9 cellular contexts compared by ENCODE assay signal in the genomic region with DNA sequence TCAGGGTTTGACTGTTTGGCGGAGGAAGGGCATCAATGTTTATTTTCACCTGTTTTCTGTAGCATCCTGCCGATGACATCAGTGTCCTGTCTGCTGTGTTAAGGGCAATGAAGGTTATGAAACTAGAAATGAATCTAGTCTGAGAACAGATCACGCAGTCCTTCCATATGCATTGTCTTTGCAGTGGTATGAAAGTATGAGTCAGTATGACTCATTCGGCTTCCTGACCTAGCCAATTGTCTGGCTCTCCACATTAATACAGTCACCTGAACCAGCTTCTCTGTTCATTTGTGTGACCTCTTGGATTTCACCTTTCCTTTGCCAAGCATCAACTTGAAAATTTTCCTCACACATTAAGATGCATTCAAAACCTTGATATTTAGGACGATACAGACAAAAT.
A peak's percentile ranks its signal among the peaks of the same experiment; 100 is the strongest.
DNase-seq lines count a peak whose midpoint lies in the region; ATAC-seq, FAIRE-seq and TF ChIP-seq lines count a peak whose summit lies in the region.
"Had no signal": no experiment of that assay in that cellular context is flagged by ENCODE, and none has a peak within 500 bp of the region (broad histone marks: within the 10 kb centered on the region; RNA-seq: fewer than 3 reads in every experiment).

No MANE protein-coding gene starts in this region.

- H3K27me3 ChIP-seq in bronchial epithelial cell (ENCODE audit: control insufficient read depth, insufficient read depth, low read length) (no peaks in the 10 kb centered on the region), upper lobe of right lung (no peaks in the 10 kb centered on the region), suprapubic skin (no peaks in the 10 kb centered on the region)
- H3K27me3 ChIP-seq in CD8-positive, alpha-beta T cell (ENCODE audit: insufficient read depth, low read length): no peaks in the 10 kb centered on the region

- CTCF ChIA-PET in CD8-positive, alpha-beta T cell (lab: Charles Lee): interaction anchor here (1.0 kb wide), 1 partner anchor 10 kb away, joined by 3 read pairs; no protein-coding TSS in a partner anchor

- no peaks in the 10 kb centered on the region for H3K4me1 ChIP-seq in CD8-positive, alpha-beta T cell (ENCODE audit: insufficient read depth, low read length)
- H3K4me1 ChIP-seq in upper lobe of right lung (no peaks in the 10 kb centered on the region), suprapubic skin (peaks cover 24% of the 10 kb centered on the region)

- H3K9me3 ChIP-seq in CD8-positive, alpha-beta T cell (ENCODE audit: low read length): no peaks in the 10 kb centered on the region
- H3K9me3 ChIP-seq in upper lobe of right lung: no peaks in the 10 kb centered on the region
- no peaks in the 10 kb centered on the region for H3K9me3 ChIP-seq in suprapubic skin

- H3K27ac ChIP-seq in CD8-positive, alpha-beta T cell (ENCODE audit: low read depth, low read length): no peak overlapping the region
- H3K27ac ChIP-seq in upper lobe of right lung (no peak overlapping the region), suprapubic skin (no peak overlapping the region)
- H3K27ac ChIP-seq: SK-N-MC had no signal

- POLR2A ChIA-PET in CD8-positive, alpha-beta T cell (lab: Charles Lee): no interaction called here

- DNase-seq in GM10266 (ENCODE audit: extremely low spot score) (peak; percentile 29), HTR-8/SVneo (ENCODE audit: insufficient read length, low spot score) (peak; percentile 78), bronchial epithelial cell (ENCODE audit: low read depth) (peak; percentile 99), type B pancreatic cell (ENCODE audit: extremely low spot score, unreplicated experiment) (no peak), upper lobe of right lung (no peak), suprapubic skin (ENCODE audit: low spot score in 2 of 2) (no peak)
- no peak for DNase-seq in CD8-positive, alpha-beta T cell

- peaks cover 43% of the 10 kb centered on the region for H3K4me1 Mint-ChIP-seq in type B pancreatic cell (ENCODE audit: unreplicated experiment)
- H3K4me1 Mint-ChIP-seq in CD8-positive, alpha-beta T cell (ENCODE audit: low read depth): no peaks in the 10 kb centered on the region

- TF ChIP-seq EP300 in suprapubic skin (IDR thresholded peaks at IDR 0.05): no peak

- FAIRE-seq in HTR-8/SVneo (lab: Jason Lieb, UNC) (peak; percentile 93), bronchial epithelial cell (lab: Jason Lieb, UNC) (peak; percentile 84)

- peak; percentile 91 for ATAC-seq in GM21576 (IDR thresholded peaks at IDR 0.05; ENCODE audit: unreplicated experiment)
- ATAC-seq in CD8-positive, alpha-beta T cell: no peak
- ATAC-seq in upper lobe of right lung: no peak

- H3K4me3 Mint-ChIP-seq in type B pancreatic cell: no peak overlapping the region
- H3K4me3 Mint-ChIP-seq in CD8-positive, alpha-beta T cell: no peak overlapping the region

- intact Hi-C loops in CD8-positive, alpha-beta T cell (cut with DNase I, micrococcal nuclease): no loop called here
- intact Hi-C loops in upper lobe of right lung (cut with DNase I): no loop called here

- no peak for TF ChIP-seq POLR2A in suprapubic skin (IDR thresholded peaks at IDR 0.05)

- H3K27me3 Mint-ChIP-seq in type B pancreatic cell: no peaks in the 10 kb centered on the region
- H3K27me3 Mint-ChIP-seq in CD8-positive, alpha-beta T cell (ENCODE audit: low read depth): no peaks in the 10 kb centered on the region

- H3K9me3 Mint-ChIP-seq in type B pancreatic cell: no peaks in the 10 kb centered on the region
- H3K9me3 Mint-ChIP-seq in CD8-positive, alpha-beta T cell: peaks cover 2% of the 10 kb centered on the region

- peak overlapping the region; percentile 70 for H3K27ac Mint-ChIP-seq in type B pancreatic cell
- no peak overlapping the region for H3K27ac Mint-ChIP-seq in CD8-positive, alpha-beta T cell

- H3K4me3 ChIP-seq in bronchial epithelial cell (ENCODE audit: low read depth, low read length) (no peak overlapping the region), upper lobe of right lung (no peak overlapping the region), suprapubic skin (no peak overlapping the region)
- no peak overlapping the region for H3K4me3 ChIP-seq in CD8-positive, alpha-beta T cell (ENCODE audit: low read depth, low read length)
- H3K4me3 ChIP-seq: SK-N-MC had no signal

- 68% methylated on average over 5 of the region's 5 CpGs for WGBS in suprapubic skin

- H3K36me3 ChIP-seq in bronchial epithelial cell (ENCODE audit: control insufficient read depth, insufficient read depth, low read length) (no peaks in the 10 kb centered on the region), upper lobe of right lung (no peaks in the 10 kb centered on the region), suprapubic skin (no peaks in the 10 kb centered on the region)
- H3K36me3 ChIP-seq in CD8-positive, alpha-beta T cell (ENCODE audit: insufficient read depth, low read length): no peaks in the 10 kb centered on the region

- TF ChIP-seq CTCF in GM10266 (IDR thresholded peaks at IDR 0.05; ENCODE audit: control insufficient read depth, insufficient read depth, low read depth, missing control alignments) (no peak), bronchial epithelial cell (IDR thresholded peaks at IDR 0.05; ENCODE audit: insufficient read depth, low read length, severe bottlenecking) (no peak), type B pancreatic cell (conservative IDR thresholded peaks at IDR 0.05) (no peak), upper lobe of right lung (IDR thresholded peaks at IDR 0.05) (no peak), suprapubic skin (IDR thresholded peaks at IDR 0.05) (no peak)
- TF ChIP-seq CTCF in CD8-positive, alpha-beta T cell (IDR thresholded peaks at IDR 0.05): no peak

- no peaks in the 10 kb centered on the region for H3K36me3 Mint-ChIP-seq in type B pancreatic cell
- no peaks in the 10 kb centered on the region for H3K36me3 Mint-ChIP-seq in CD8-positive, alpha-beta T cell

Comparison
In these comparisons a context has a peak if more than half of its experiments do, and no peak if none do; other contexts are left out.
1. DNase-seq: peak in GM10266 (single experiment), HTR-8/SVneo (single experiment) and bronchial epithelial cell (single experiment); none in type B pancreatic cell (single experiment), CD8-positive, alpha-beta T cell (0 of 7), upper lobe of right lung (single experiment) and suprapubic skin (0 of 2).